21 cellular contexts compared by ENCODE assay signal in genomic region chr2:233328922-233329321, GRCh38. TPM values are rescaled to one million over a fixed set of nuclear protein-coding genes. Genes with fewer than 3 reads are reported as not detected.
A peak's percentile ranks its signal among the peaks of the same experiment; 100 is the strongest.
DNase-seq lines count a peak whose midpoint lies in the region; ATAC-seq, FAIRE-seq and TF ChIP-seq lines count a peak whose summit lies in the region.
"Had no signal": no experiment of that assay in that cellular context is flagged by ENCODE, and none has a peak within 500 bp of the region (broad histone marks: within the 10 kb centered on the region; RNA-seq: fewer than 3 reads in every experiment).

No MANE protein-coding gene starts in this region.

- H3K4me2 ChIP-seq in H1 (ENCODE audit: insufficient read depth in 1 of 2, low read depth in 2 of 2, low read length in 2 of 2) = no peak overlapping the region

- no peak overlapping the region for H4K91ac ChIP-seq in H1 (replicated peaks; ENCODE audit: insufficient read length, low read length)

- H3K27me3 Mint-ChIP-seq in activated CD8-positive, alpha-beta T cell treated with anti-CD3 and anti-CD28 coated beads, Interleukin-2, amount 10 ng/mL, durations not matched to agents 7 days and 5 days (ENCODE audit: low read depth) = no peaks in the 10 kb centered on the region
- H3K27me3 Mint-ChIP-seq in activated CD8-positive, alpha-beta T cell treated with anti-CD3 and anti-CD28 coated beads for 36 hours = no peaks in the 10 kb centered on the region
- H3K27me3 Mint-ChIP-seq: CD8-positive, alpha-beta memory T cell had no signal

- no peak overlapping the region for H4K5ac ChIP-seq in H1 (ENCODE audit: insufficient read length, low read depth, low read length)

- H2BK120ac ChIP-seq in H1 (replicated peaks; ENCODE audit: low read depth, low read length) = no peak overlapping the region

- TF ChIP-seq EP300 in H1 (IDR thresholded peaks at IDR 0.05; ENCODE audit: borderline replicate concordance in 1 of 2, low read depth in 2 of 2, low read length in 2 of 2) = no peak

- DNase-seq in activated CD8-positive, alpha-beta T cell treated with anti-CD3 and anti-CD28 coated beads, Interleukin-2, amount 10 ng/mL, durations not matched to agents 7 days and 5 days = no peak
- DNase-seq in activated CD8-positive, alpha-beta T cell treated with anti-CD3 and anti-CD28 coated beads for 36 hours = no peak
- DNase-seq in H1 (ENCODE audit: low read depth in 1 of 2, low spot score in 2 of 2) = no peak
- no peak for DNase-seq in stimulated activated effector memory CD8-positive, alpha-beta T cell treated with anti-CD3 and anti-CD28 coated beads, Interleukin-12 subunit alpha, Interleukin-12 subunit beta, amount 100 ng/mL, for 72 hours (ENCODE audit: low spot score in 2 of 2)
- no peak for DNase-seq in OCI-M1 (lab: John Stamatoyannopoulos, UW)
- no peak for DNase-seq in lower lobe of right lung
- no peak for DNase-seq in NCI-H510A (lab: John Stamatoyannopoulos, UW)
- DNase-seq: 8988T; BE2C; CD8-positive, alpha-beta memory T cell; HFFc6; NCI-H187; NCI-H2227 treated with DMSO at 0.1 percent for 48 hours; NCI-H82; SHP77 treated with DMSO at 0.1 percent for 48 hours had no signal

- WGBS in H1 (ENCODE audit: extremely low coverage in 1 of 2, insufficient coverage in 1 of 2, insufficient read length in 1 of 2, insufficient replicate concordance in 2 of 2, low coverage in 1 of 2, low lambda C conversion rate in 2 of 2, missing lambda C conversion rate in 1 of 2), 2 experiments = 90% methylated on average over 4 of the region's 4 CpGs; no CpG with 5 or more reads in 1 of the 2 experiments

- H3K27me3 ChIP-seq in HUES6 (ENCODE audit: control insufficient read depth, insufficient read depth, low read length) (peaks cover 34% of the 10 kb centered on the region), H1 (replicated peaks in 1 of 4; ENCODE audit: control insufficient read depth in 3 of 4, extremely low read depth in 1 of 4, insufficient read depth in 3 of 4, low read length in 3 of 4) (peaks cover 8 to 70% (median 42%) of the 10 kb centered on the region in 4 experiments; a peak in 6 of 7 replicates), lower lobe of right lung (ENCODE audit: low read depth) (no peaks in the 10 kb centered on the region)
- H3K27me3 ChIP-seq: BE2C had no signal

- ATAC-seq in activated CD8-positive, alpha-beta T cell treated with anti-CD3 and anti-CD28 coated beads, Interleukin-2, amount 10 ng/mL, durations not matched to agents 7 days and 5 days = no peak
- ATAC-seq in activated CD8-positive, alpha-beta T cell treated with anti-CD3 and anti-CD28 coated beads for 36 hours = no peak
- no peak for ATAC-seq in stimulated activated effector memory CD8-positive, alpha-beta T cell treated with anti-CD3 and anti-CD28 coated beads, Interleukin-12 subunit alpha, Interleukin-12 subunit beta, amount 100 ng/mL, for 72 hours
- ATAC-seq in lower lobe of right lung = no peak

- POLR2A ChIA-PET in activated CD8-positive, alpha-beta T cell treated with anti-CD3 and anti-CD28 coated beads, Interleukin-2, amount 10 ng/mL, durations not matched to agents 7 days and 5 days (lab: Charles Lee) = no interaction called here
- POLR2A ChIA-PET in activated CD8-positive, alpha-beta T cell treated with anti-CD3 and anti-CD28 coated beads for 36 hours (lab: Charles Lee) = interaction anchor here (0.5 kb wide), 1 partner anchor 229 kb away, joined by 3 read pairs; no protein-coding TSS in a partner anchor
- POLR2A ChIA-PET in H1 (lab: Charles Lee; ENCODE audit: partially characterized antibody) = no interaction called here

- peak overlapping the region; percentile 17 for H3K27ac Mint-ChIP-seq in activated CD8-positive, alpha-beta T cell treated with anti-CD3 and anti-CD28 coated beads, Interleukin-2, amount 10 ng/mL, durations not matched to agents 7 days and 5 days
- H3K27ac Mint-ChIP-seq in activated CD8-positive, alpha-beta T cell treated with anti-CD3 and anti-CD28 coated beads for 36 hours = no peak overlapping the region
- peak overlapping the region; percentile 48 for H3K27ac Mint-ChIP-seq in stimulated activated effector memory CD8-positive, alpha-beta T cell treated with anti-CD3 and anti-CD28 coated beads, Interleukin-12 subunit alpha, Interleukin-12 subunit beta, amount 100 ng/mL, for 72 hours
- H3K27ac Mint-ChIP-seq: HFFc6 had no signal

- no peak overlapping the region for H4K8ac ChIP-seq in H1 (ENCODE audit: extremely low read depth, insufficient read depth, low read length)

- no peak for FAIRE-seq in H1 (lab: Jason Lieb, UNC)
- FAIRE-seq: D721Med, GM12891, GM18507, H54 had no signal

- H4K20me1 ChIP-seq in H1 (replicated peaks in 1 of 2; ENCODE audit: control insufficient read depth in 1 of 2, insufficient read depth in 2 of 2, low read length in 2 of 2) = no peaks in the 10 kb centered on the region

- peaks cover 46% of the 10 kb centered on the region for H3K4me1 Mint-ChIP-seq in activated CD8-positive, alpha-beta T cell treated with anti-CD3 and anti-CD28 coated beads, Interleukin-2, amount 10 ng/mL, durations not matched to agents 7 days and 5 days (ENCODE audit: low read depth)
- peaks cover 27% of the 10 kb centered on the region for H3K4me1 Mint-ChIP-seq in activated CD8-positive, alpha-beta T cell treated with anti-CD3 and anti-CD28 coated beads for 36 hours (ENCODE audit: low read depth)
- peaks cover 30% of the 10 kb centered on the region for H3K4me1 Mint-ChIP-seq in stimulated activated effector memory CD8-positive, alpha-beta T cell treated with anti-CD3 and anti-CD28 coated beads, Interleukin-12 subunit alpha, Interleukin-12 subunit beta, amount 100 ng/mL, for 72 hours

- no peak for TF ChIP-seq POLR2A in H1 (IDR thresholded peaks at IDR 0.05; ENCODE audit: control extremely low read depth in 1 of 2, low read depth in 2 of 2, low read length in 2 of 2)

- no peak overlapping the region for H3K56ac ChIP-seq in H1 (replicated peaks; ENCODE audit: insufficient read length, low read depth, low read length)

- H3K23ac ChIP-seq in H1 (ENCODE audit: insufficient read length) = no peak overlapping the region

- 0 out of 2 replicates have a peak overlapping the region, but pooled peaks have one; percentile 9 for H2AK5ac ChIP-seq in H1 (ENCODE audit: low read depth, low read length)

- no peak overlapping the region for H2BK15ac ChIP-seq in H1 (ENCODE audit: low read length)

- peak overlapping the region; percentile 63; the same call in 1 of the 2 replicates for H2BK5ac ChIP-seq in H1 (ENCODE audit: low read depth, low read length)

- H3K36me3 ChIP-seq in HUES6 (ENCODE audit: control insufficient read depth, insufficient read depth, low read length) (no peaks in the 10 kb centered on the region), H1 (ENCODE audit: control insufficient read depth in 2 of 4, insufficient read depth in 4 of 4, low read length in 3 of 4) (no peaks in the 10 kb centered on the region), lower lobe of right lung (no peaks in the 10 kb centered on the region)
- H3K36me3 ChIP-seq: BE2C had no signal

- no peak overlapping the region for H3K14ac ChIP-seq in H1 (ENCODE audit: insufficient read length)

- H3K4me3 ChIP-seq in HUES6 (ENCODE audit: low read depth, low read length) (no peak overlapping the region), H1 (ENCODE audit: extremely low read depth in 1 of 4, insufficient read depth in 2 of 4, low read depth in 3 of 4, low read length in 4 of 4) (no peak overlapping the region), lower lobe of right lung (no peak overlapping the region)

- CTCF ChIA-PET in activated CD8-positive, alpha-beta T cell treated with anti-CD3 and anti-CD28 coated beads, Interleukin-2, amount 10 ng/mL, durations not matched to agents 7 days and 5 days (lab: Charles Lee) = no interaction called here
- CTCF ChIA-PET in activated CD8-positive, alpha-beta T cell treated with anti-CD3 and anti-CD28 coated beads for 36 hours (lab: Charles Lee) = no interaction called here
- CTCF ChIA-PET in H1 (lab: Charles Lee; ENCODE audit: partially characterized antibody) = interaction anchor here (1.0 to 1.2 kb wide), 3 partner anchors 11 to 25 kb away, joined by 3 to 4 read pairs (median 4); partner anchors contain the start of gene DGKD

- H3K9me3 Mint-ChIP-seq in activated CD8-positive, alpha-beta T cell treated with anti-CD3 and anti-CD28 coated beads, Interleukin-2, amount 10 ng/mL, durations not matched to agents 7 days and 5 days (ENCODE audit: insufficient read depth) = no peaks in the 10 kb centered on the region
- H3K9me3 Mint-ChIP-seq in activated CD8-positive, alpha-beta T cell treated with anti-CD3 and anti-CD28 coated beads for 36 hours = peaks cover 3% of the 10 kb centered on the region
- H3K9me3 Mint-ChIP-seq in stimulated activated effector memory CD8-positive, alpha-beta T cell treated with anti-CD3 and anti-CD28 coated beads, Interleukin-12 subunit alpha, Interleukin-12 subunit beta, amount 100 ng/mL, for 72 hours = peaks cover 3% of the 10 kb centered on the region
- H3K9me3 Mint-ChIP-seq: HFFc6 had no signal

- H3K9ac ChIP-seq in HUES6 (ENCODE audit: low read length) (no peak overlapping the region), H1 (replicated peaks in 1 of 4; ENCODE audit: extremely low read depth in 1 of 4, low read depth in 3 of 4, low read length in 3 of 4) (no peak overlapping the region)

- peak overlapping the region; percentile 43; the same call in 1 of the 2 replicates for H2BK12ac ChIP-seq in H1 (ENCODE audit: low read depth, low read length)

- no peak overlapping the region for H3K18ac ChIP-seq in H1 (ENCODE audit: extremely low read depth, low read length)

- no peaks in the 10 kb centered on the region for H3K79me1 ChIP-seq in H1 (ENCODE audit: low read depth, low read length)

- no peak overlapping the region for H2BK20ac ChIP-seq in H1 (ENCODE audit: low read length)

- TF ChIP-seq CTCF in activated CD8-positive, alpha-beta T cell treated with anti-CD3 and anti-CD28 coated beads for 36 hours (IDR thresholded peaks at IDR 0.05) = no peak
- no peak for TF ChIP-seq CTCF in H1 (IDR thresholded peaks at IDR 0.05; ENCODE audit: control extremely low read depth in 1 of 3, insufficient read depth in 1 of 3, low read depth in 1 of 3, low read length in 3 of 3)
- no peak for TF ChIP-seq CTCF in lower lobe of right lung (IDR thresholded peaks at IDR 0.05)

- no peak overlapping the region for H3K4me3 Mint-ChIP-seq in activated CD8-positive, alpha-beta T cell treated with anti-CD3 and anti-CD28 coated beads, Interleukin-2, amount 10 ng/mL, durations not matched to agents 7 days and 5 days
- H3K4me3 Mint-ChIP-seq in activated CD8-positive, alpha-beta T cell treated with anti-CD3 and anti-CD28 coated beads for 36 hours = no peak overlapping the region
- no peak overlapping the region for H3K4me3 Mint-ChIP-seq in stimulated activated effector memory CD8-positive, alpha-beta T cell treated with anti-CD3 and anti-CD28 coated beads, Interleukin-12 subunit alpha, Interleukin-12 subunit beta, amount 100 ng/mL, for 72 hours
- H3K4me3 Mint-ChIP-seq: CD8-positive, alpha-beta memory T cell; HFFc6 had no signal

- no peak overlapping the region for H3K4ac ChIP-seq in H1 (replicated peaks; ENCODE audit: insufficient read length, low read depth, low read length)

- H3K27ac ChIP-seq in HUES6 (ENCODE audit: low read depth, low read length) (peak overlapping the region; percentile 32; the same call in 1 of the 2 replicates), H1 (ENCODE audit: low read depth, low read length) (no peak overlapping the region), lower lobe of right lung (no peak overlapping the region)

- H3K79me2 ChIP-seq in H1 (ENCODE audit: control insufficient read depth in 1 of 2, insufficient read depth in 2 of 2, low read length in 2 of 2) = no peaks in the 10 kb centered on the region

- intact Hi-C loops in activated CD8-positive, alpha-beta T cell treated with anti-CD3 and anti-CD28 coated beads for 36 hours (cut with micrococcal nuclease) = no loop called here
- intact Hi-C loops in lower lobe of right lung (cut with DNase I) = no loop called here

- H3K4me1 ChIP-seq in HUES6 (ENCODE audit: control insufficient read depth, insufficient read depth, low read length) (peaks cover 20% of the 10 kb centered on the region), H1 (replicated peaks in 1 of 4; ENCODE audit: control insufficient read depth in 3 of 4, insufficient read depth in 4 of 4, low read length in 3 of 4) (peaks cover 0 to 10% (median 3%) of the 10 kb centered on the region in 4 experiments; a peak in 2 of 7 replicates), lower lobe of right lung (peaks cover 8% of the 10 kb centered on the region)
- H3K4me1 ChIP-seq: BE2C had no signal

- H3K36me3 Mint-ChIP-seq in activated CD8-positive, alpha-beta T cell treated with anti-CD3 and anti-CD28 coated beads, Interleukin-2, amount 10 ng/mL, durations not matched to agents 7 days and 5 days (ENCODE audit: low read depth) = peaks cover 6% of the 10 kb centered on the region
- peaks cover 3% of the 10 kb centered on the region for H3K36me3 Mint-ChIP-seq in activated CD8-positive, alpha-beta T cell treated with anti-CD3 and anti-CD28 coated beads for 36 hours (ENCODE audit: low read depth)
- H3K36me3 Mint-ChIP-seq in stimulated activated effector memory CD8-positive, alpha-beta T cell treated with anti-CD3 and anti-CD28 coated beads, Interleukin-12 subunit alpha, Interleukin-12 subunit beta, amount 100 ng/mL, for 72 hours = no peaks in the 10 kb centered on the region

- no peaks in the 10 kb centered on the region for H3K9me3 ChIP-seq in HUES6 (ENCODE audit: control insufficient read depth, insufficient read depth, low read depth, low read length)
- no peaks in the 10 kb centered on the region for H3K9me3 ChIP-seq in H1 (ENCODE audit: insufficient read depth in 2 of 2, low read depth in 1 of 2, low read length in 1 of 2)
- no peaks in the 10 kb centered on the region for H3K9me3 ChIP-seq in lower lobe of right lung
- H3K9me3 ChIP-seq: BE2C had no signal

- no peaks in the 10 kb centered on the region for H3K23me2 ChIP-seq in H1 (ENCODE audit: low read depth, low read length)

- TF ChIP-seq RAD21 in H1 (IDR thresholded peaks at IDR 0.05 in 1 of 2, conservative IDR thresholded peaks at IDR 0.05 in 1 of 2; ENCODE audit: low read depth in 2 of 2, low read length in 2 of 2) = no peak

- H2AFZ ChIP-seq in H1 (ENCODE audit: low read length) = no peak overlapping the region

RNA-seq across cellular contexts. Expression of gene SAG, which starts 21.3 kb away (rescaled TPM):
- total RNA-seq in activated CD8-positive, alpha-beta T cell treated with anti-CD3 and anti-CD28 coated beads, Interleukin-2, amount 10 ng/mL, durations not matched to agents 7 days and 5 days = under 1 TPM in 1 of 2 experiments, not detected in 1; 0.05 TPM
- not detected for total RNA-seq in activated CD8-positive, alpha-beta T cell treated with anti-CD3 and anti-CD28 coated beads for 36 hours
- not detected in 2 replicates for total RNA-seq in H1 (2021; fragmentation: NEBNext Ultra II Directional; extraction: Animal tissue kit (Norgen Biotek cat#: 25700))
- polyA plus RNA-seq in H1 (2011; rRNA removed) = not detected in 2 replicates
- polyA plus RNA-seq in H1 (2011; cell fraction: cytosol; rRNA removed) = not detected
- not detected for polyA plus RNA-seq in H1 (2011; cell fraction: nucleus; rRNA removed)
- not detected in 4 replicates for polyA plus RNA-seq in H1 (2012, experiment 1 of 2)
- polyA plus RNA-seq in H1 (2012, experiment 2 of 2) = not detected
- not detected for polyA plus RNA-seq in H1 (2013, experiment 1 of 2)
- not detected for polyA plus RNA-seq in H1 (2013, experiment 2 of 2)
- not detected in 2 replicates for polyA minus RNA-seq in H1 (2011; rRNA and poly(A)+ RNA removed)
- not detected for polyA minus RNA-seq in H1 (2011; cell fraction: cytosol; rRNA and poly(A)+ RNA removed)
- not detected for polyA minus RNA-seq in H1 (2011; cell fraction: nucleus; rRNA and poly(A)+ RNA removed)
- total RNA-seq in lower lobe of right lung = not detected
- total RNA-seq: CD8-positive, alpha-beta memory T cell; HFFc6; M059J had no signal
- polyA plus RNA-seq: CD8-positive, alpha-beta memory T cell had no signal

RNA-seq across cellular contexts. Expression of gene DGKD, which starts 25.4 kb away (rescaled TPM):
- 10 to 100 TPM; 92.1 to 94.2 TPM for total RNA-seq in activated CD8-positive, alpha-beta T cell treated with anti-CD3 and anti-CD28 coated beads, Interleukin-2, amount 10 ng/mL, durations not matched to agents 7 days and 5 days
- total RNA-seq in activated CD8-positive, alpha-beta T cell treated with anti-CD3 and anti-CD28 coated beads for 36 hours = 10 to 100 TPM; 89.6 to 99.5 TPM
- 30.9 and 31.3 TPM in 2 replicates for total RNA-seq in H1 (2021; fragmentation: NEBNext Ultra II Directional; extraction: Animal tissue kit (Norgen Biotek cat#: 25700))
- polyA plus RNA-seq in H1 (2011; rRNA removed) = 7.7 and 16.6 TPM in 2 replicates
- polyA plus RNA-seq in H1 (2011; cell fraction: cytosol; rRNA removed) = 13.0 TPM
- polyA plus RNA-seq in H1 (2011; cell fraction: nucleus; rRNA removed) = 71.8 TPM
- 11.2 to 22.9 TPM (median 14.6 TPM) in 4 replicates for polyA plus RNA-seq in H1 (2012, experiment 1 of 2)
- polyA plus RNA-seq in H1 (2012, experiment 2 of 2) = 9.4 TPM
- 8.8 TPM for polyA plus RNA-seq in H1 (2013, experiment 1 of 2)
- polyA plus RNA-seq in H1 (2013, experiment 2 of 2) = 8.9 TPM
- 33.2 and 44.4 TPM in 2 replicates for polyA minus RNA-seq in H1 (2011; rRNA and poly(A)+ RNA removed)
- polyA minus RNA-seq in H1 (2011; cell fraction: cytosol; rRNA and poly(A)+ RNA removed) = 13.4 TPM
- polyA minus RNA-seq in H1 (2011; cell fraction: nucleus; rRNA and poly(A)+ RNA removed) = 21.6 TPM
- 69.3 TPM for total RNA-seq in lower lobe of right lung
